ENCODE assay signal across 1 cellular context in the genomic region with DNA sequence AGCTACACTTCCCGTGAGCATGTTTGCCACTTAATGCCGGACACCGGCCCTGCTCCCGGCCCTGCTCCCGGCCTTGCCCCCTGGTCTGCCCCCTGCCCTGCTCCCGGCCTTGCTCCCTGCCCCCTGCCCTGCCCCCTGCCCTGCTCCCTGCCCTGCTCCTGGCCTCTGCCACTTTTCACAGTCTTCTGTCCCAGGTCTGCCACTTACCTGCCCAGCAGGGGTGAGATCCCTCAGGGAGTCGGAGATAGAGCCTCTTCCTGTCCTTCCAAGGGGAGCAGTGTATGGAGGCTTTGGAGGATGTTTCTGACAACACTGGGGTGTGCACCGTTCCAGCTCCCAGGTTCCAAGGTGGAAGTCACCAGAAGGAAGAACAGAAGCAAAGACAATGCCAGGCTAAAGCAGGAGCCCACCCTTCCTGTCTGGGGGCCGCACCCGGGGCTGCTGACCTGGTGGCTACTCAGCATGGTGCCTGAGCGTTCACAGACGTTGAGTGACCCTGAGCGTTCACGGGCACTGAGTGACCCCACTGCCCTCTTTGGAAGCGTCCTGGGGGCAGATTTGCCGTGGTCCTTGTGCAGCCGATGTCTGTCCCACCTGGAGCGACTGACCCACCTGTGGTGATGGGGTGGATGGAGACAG.
TF ChIP-seq lines count a peak whose summit lies in the region.

No MANE protein-coding gene starts in this region.

TF ChIP-seq in HepG2, 621 proteins besides CTCF, POLR2A, EP300 and RAD21 (continued from another document):
- TF ChIP-seq, protein P1, sequence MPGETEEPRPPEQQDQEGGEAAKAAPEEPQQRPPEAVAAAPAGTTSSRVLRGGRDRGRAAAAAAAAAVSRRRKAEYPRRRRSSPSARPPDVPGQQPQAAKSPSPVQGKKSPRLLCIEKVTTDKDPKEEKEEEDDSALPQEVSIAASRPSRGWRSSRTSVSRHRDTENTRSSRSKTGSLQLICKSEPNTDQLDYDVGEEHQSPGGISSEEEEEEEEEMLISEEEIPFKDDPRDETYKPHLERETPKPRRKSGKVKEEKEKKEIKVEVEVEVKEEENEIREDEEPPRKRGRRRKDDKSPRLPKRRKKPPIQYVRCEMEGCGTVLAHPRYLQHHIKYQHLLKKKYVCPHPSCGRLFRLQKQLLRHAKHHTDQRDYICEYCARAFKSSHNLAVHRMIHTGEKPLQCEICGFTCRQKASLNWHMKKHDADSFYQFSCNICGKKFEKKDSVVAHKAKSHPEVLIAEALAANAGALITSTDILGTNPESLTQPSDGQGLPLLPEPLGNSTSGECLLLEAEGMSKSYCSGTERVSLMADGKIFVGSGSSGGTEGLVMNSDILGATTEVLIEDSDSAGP (CRISPR knock-in tag; IDR thresholded peaks at IDR 0.05; ENCODE audit: borderline replicate concordance), result no peak
- TF ChIP-seq ZBTB3 (CRISPR knock-in tag; IDR thresholded peaks at IDR 0.05; ENCODE audit: borderline replicate concordance, low read depth) (no peak), ZNF354B (CRISPR knock-in tag; IDR thresholded peaks at IDR 0.05) (no peak), RCOR2 (CRISPR knock-in tag; IDR thresholded peaks at IDR 0.05) (no peak), ZNF75D (CRISPR knock-in tag; IDR thresholded peaks at IDR 0.05; ENCODE audit: borderline replicate concordance) (no peak), ZFP36 (IDR thresholded peaks at IDR 0.05; ENCODE audit: borderline replicate concordance, low read depth, low read length, partially characterized antibody) (no peak), THAP11 (CRISPR knock-in tag; IDR thresholded peaks at IDR 0.05) (no peak), ARID2 (CRISPR knock-in tag; IDR thresholded peaks at IDR 0.05; ENCODE audit: borderline replicate concordance) (no peak), ZNF749 (CRISPR knock-in tag; IDR thresholded peaks at IDR 0.05; ENCODE audit: borderline replicate concordance) (no peak)
- TF ChIP-seq, protein P2, sequence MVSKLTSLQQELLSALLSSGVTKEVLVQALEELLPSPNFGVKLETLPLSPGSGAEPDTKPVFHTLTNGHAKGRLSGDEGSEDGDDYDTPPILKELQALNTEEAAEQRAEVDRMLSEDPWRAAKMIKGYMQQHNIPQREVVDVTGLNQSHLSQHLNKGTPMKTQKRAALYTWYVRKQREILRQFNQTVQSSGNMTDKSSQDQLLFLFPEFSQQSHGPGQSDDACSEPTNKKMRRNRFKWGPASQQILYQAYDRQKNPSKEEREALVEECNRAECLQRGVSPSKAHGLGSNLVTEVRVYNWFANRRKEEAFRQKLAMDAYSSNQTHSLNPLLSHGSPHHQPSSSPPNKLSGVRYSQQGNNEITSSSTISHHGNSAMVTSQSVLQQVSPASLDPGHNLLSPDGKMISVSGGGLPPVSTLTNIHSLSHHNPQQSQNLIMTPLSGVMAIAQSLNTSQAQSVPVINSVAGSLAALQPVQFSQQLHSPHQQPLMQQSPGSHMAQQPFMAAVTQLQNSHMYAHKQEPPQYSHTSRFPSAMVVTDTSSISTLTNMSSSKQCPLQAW (CRISPR knock-in tag; IDR thresholded peaks at IDR 0.05), result no peak
- TF ChIP-seq, protein P3, sequence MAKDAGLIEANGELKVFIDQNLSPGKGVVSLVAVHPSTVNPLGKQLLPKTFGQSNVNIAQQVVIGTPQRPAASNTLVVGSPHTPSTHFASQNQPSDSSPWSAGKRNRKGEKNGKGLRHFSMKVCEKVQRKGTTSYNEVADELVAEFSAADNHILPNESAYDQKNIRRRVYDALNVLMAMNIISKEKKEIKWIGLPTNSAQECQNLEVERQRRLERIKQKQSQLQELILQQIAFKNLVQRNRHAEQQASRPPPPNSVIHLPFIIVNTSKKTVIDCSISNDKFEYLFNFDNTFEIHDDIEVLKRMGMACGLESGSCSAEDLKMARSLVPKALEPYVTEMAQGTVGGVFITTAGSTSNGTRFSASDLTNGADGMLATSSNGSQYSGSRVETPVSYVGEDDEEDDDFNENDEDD (CRISPR knock-in tag; IDR thresholded peaks at IDR 0.05; ENCODE audit: borderline replicate concordance), result no peak
- TF ChIP-seq, protein P4, sequence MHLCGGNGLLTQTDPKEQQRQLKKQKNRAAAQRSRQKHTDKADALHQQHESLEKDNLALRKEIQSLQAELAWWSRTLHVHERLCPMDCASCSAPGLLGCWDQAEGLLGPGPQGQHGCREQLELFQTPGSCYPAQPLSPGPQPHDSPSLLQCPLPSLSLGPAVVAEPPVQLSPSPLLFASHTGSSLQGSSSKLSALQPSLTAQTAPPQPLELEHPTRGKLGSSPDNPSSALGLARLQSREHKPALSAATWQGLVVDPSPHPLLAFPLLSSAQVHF (CRISPR knock-in tag; IDR thresholded peaks at IDR 0.05), result no peak
- TF ChIP-seq, protein P5, sequence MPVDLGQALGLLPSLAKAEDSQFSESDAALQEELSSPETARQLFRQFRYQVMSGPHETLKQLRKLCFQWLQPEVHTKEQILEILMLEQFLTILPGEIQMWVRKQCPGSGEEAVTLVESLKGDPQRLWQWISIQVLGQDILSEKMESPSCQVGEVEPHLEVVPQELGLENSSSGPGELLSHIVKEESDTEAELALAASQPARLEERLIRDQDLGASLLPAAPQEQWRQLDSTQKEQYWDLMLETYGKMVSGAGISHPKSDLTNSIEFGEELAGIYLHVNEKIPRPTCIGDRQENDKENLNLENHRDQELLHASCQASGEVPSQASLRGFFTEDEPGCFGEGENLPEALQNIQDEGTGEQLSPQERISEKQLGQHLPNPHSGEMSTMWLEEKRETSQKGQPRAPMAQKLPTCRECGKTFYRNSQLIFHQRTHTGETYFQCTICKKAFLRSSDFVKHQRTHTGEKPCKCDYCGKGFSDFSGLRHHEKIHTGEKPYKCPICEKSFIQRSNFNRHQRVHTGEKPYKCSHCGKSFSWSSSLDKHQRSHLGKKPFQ (CRISPR knock-in tag; IDR thresholded peaks at IDR 0.05; ENCODE audit: insufficient replicate concordance), result no peak
TF ChIP-seq in HepG2: peak in this region for 0.
